Comparison of ENCODE assay signal across 1 cellular context in the genomic region with DNA sequence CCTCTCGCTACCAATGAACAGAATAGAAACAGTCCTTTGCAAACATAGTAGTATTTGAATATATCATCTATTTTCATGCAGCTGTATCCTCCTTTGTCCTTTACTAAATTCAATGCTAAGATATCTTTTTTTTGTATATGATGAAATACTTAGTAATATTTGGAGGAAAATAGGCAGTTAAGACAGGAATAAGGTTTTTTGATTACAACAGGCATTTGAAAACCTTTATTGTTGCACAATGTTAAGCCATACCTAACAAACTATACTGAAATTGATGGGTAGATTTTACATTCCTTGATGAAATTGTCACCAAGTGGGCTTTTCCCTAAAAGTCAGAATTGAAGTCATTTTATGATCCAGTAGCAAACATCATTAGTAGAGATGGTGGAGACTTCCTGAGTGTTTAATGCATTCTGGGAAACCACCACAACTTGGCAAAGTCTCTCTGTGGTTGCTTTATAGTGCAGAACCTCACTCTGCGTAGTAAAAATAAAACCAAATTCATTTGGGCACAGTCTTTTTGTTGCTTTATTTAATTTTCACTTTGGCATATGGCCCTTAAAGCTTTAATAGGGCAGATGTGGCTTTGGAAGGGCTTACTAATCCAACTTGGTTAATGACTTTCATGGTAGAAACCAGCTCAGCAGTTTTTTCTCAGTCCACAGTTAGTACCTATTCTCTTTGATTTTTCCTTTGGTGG.
TF ChIP-seq lines count a peak whose summit lies in the region.

No MANE protein-coding gene starts in this region.

TF ChIP-seq in WTC11, 78 proteins besides CTCF, POLR2A, EP300 and RAD21 (continued from another document):
- TF ChIP-seq, protein P1, sequence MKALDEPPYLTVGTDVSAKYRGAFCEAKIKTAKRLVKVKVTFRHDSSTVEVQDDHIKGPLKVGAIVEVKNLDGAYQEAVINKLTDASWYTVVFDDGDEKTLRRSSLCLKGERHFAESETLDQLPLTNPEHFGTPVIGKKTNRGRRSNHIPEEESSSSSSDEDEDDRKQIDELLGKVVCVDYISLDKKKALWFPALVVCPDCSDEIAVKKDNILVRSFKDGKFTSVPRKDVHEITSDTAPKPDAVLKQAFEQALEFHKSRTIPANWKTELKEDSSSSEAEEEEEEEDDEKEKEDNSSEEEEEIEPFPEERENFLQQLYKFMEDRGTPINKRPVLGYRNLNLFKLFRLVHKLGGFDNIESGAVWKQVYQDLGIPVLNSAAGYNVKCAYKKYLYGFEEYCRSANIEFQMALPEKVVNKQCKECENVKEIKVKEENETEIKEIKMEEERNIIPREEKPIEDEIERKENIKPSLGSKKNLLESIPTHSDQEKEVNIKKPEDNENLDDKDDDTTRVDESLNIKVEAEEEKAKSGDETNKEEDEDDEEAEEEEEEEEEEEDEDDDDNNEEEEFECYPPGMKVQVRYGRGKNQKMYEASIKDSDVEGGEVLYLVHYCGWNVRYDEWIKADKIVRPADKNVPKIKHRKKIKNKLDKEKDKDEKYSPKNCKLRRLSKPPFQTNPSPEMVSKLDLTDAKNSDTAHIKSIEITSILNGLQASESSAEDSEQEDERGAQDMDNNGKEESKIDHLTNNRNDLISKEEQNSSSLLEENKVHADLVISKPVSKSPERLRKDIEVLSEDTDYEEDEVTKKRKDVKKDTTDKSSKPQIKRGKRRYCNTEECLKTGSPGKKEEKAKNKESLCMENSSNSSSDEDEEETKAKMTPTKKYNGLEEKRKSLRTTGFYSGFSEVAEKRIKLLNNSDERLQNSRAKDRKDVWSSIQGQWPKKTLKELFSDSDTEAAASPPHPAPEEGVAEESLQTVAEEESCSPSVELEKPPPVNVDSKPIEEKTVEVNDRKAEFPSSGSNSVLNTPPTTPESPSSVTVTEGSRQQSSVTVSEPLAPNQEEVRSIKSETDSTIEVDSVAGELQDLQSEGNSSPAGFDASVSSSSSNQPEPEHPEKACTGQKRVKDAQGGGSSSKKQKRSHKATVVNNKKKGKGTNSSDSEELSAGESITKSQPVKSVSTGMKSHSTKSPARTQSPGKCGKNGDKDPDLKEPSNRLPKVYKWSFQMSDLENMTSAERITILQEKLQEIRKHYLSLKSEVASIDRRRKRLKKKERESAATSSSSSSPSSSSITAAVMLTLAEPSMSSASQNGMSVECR (CRISPR knock-in tag; IDR thresholded peaks at IDR 0.05; ENCODE audit: borderline replicate concordance) = no peak
- TF ChIP-seq, protein P2, sequence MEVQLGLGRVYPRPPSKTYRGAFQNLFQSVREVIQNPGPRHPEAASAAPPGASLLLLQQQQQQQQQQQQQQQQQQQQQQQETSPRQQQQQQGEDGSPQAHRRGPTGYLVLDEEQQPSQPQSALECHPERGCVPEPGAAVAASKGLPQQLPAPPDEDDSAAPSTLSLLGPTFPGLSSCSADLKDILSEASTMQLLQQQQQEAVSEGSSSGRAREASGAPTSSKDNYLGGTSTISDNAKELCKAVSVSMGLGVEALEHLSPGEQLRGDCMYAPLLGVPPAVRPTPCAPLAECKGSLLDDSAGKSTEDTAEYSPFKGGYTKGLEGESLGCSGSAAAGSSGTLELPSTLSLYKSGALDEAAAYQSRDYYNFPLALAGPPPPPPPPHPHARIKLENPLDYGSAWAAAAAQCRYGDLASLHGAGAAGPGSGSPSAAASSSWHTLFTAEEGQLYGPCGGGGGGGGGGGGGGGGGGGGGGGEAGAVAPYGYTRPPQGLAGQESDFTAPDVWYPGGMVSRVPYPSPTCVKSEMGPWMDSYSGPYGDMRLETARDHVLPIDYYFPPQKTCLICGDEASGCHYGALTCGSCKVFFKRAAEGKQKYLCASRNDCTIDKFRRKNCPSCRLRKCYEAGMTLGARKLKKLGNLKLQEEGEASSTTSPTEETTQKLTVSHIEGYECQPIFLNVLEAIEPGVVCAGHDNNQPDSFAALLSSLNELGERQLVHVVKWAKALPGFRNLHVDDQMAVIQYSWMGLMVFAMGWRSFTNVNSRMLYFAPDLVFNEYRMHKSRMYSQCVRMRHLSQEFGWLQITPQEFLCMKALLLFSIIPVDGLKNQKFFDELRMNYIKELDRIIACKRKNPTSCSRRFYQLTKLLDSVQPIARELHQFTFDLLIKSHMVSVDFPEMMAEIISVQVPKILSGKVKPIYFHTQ (CRISPR knock-in tag; IDR thresholded peaks at IDR 0.05) = no peak
- no peak for TF ChIP-seq ZNF423 (CRISPR knock-in tag; IDR thresholded peaks at IDR 0.05)
- TF ChIP-seq, protein P3, sequence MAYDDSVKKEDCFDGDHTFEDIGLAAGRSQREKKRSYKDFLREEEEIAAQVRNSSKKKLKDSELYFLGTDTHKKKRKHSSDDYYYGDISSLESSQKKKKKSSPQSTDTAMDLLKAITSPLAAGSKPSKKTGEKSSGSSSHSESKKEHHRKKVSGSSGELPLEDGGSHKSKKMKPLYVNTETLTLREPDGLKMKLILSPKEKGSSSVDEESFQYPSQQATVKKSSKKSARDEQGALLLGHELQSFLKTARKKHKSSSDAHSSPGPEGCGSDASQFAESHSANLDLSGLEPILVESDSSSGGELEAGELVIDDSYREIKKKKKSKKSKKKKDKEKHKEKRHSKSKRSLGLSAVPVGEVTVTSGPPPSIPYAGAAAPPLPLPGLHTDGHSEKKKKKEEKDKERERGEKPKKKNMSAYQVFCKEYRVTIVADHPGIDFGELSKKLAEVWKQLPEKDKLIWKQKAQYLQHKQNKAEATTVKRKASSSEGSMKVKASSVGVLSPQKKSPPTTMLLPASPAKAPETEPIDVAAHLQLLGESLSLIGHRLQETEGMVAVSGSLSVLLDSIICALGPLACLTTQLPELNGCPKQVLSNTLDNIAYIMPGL (CRISPR knock-in tag; IDR thresholded peaks at IDR 0.05) = no peak
